Comparison of ENCODE assay signal across 8 cellular contexts in genomic region chr11:76207642-76208378, GRCh38. TPM values are rescaled to one million over a fixed set of nuclear protein-coding genes. Genes with fewer than 3 reads are reported as not detected.
DNase-seq lines count a peak whose midpoint lies in the region; ATAC-seq and TF ChIP-seq lines count a peak whose summit lies in the region.

No MANE protein-coding gene starts in this region.

- TF ChIP-seq CTCF in Panc1 (IDR thresholded peaks at IDR 0.05): peak; percentile 100
- TF ChIP-seq CTCF in fibroblast of lung (conservative IDR thresholded peaks at IDR 0.05 in 1 of 2, IDR thresholded peaks at IDR 0.05 in 1 of 2; ENCODE audit: low read depth in 1 of 2, low read length in 2 of 2): peak; percentile 62 to 90

- no peak overlapping the region for H3K27ac Mint-ChIP-seq in activated T-cell treated with anti-CD3 and anti-CD28 coated beads, Interleukin-2, amount 50 U/mL, for 72 hours
- H3K27ac Mint-ChIP-seq in naive thymus-derived CD8-positive, alpha-beta T cell: peak overlapping the region in 1 of 10 donors; percentile 44

- H3K27me3 ChIP-seq in Panc1 (ENCODE audit: control insufficient read depth, insufficient read depth, low read length) (peaks cover 10% of the 10 kb centered on the region; the same call in 1 of the 2 replicates), fibroblast of lung (ENCODE audit: control insufficient read depth, insufficient read depth, low read length) (peaks cover 59% of the 10 kb centered on the region)

- H3K4me2 ChIP-seq in fibroblast of lung (ENCODE audit: extremely low read depth, insufficient read depth, low read length): peak overlapping the region; percentile 97

- ATAC-seq in Panc1: peak; percentile 75
- peak; percentile 67 for ATAC-seq in activated T-cell treated with anti-CD3 and anti-CD28 coated beads, Interleukin-2, amount 50 U/mL, for 72 hours (replicated peaks in 1 of 2)
- ATAC-seq in naive thymus-derived CD8-positive, alpha-beta T cell: peak; percentile 66 to 73

- CTCF ChIA-PET in Panc1 (lab: Charles Lee): interaction anchor here (0.6 to 2.5 kb wide), 17 partner anchors 14 to 392 kb away, joined by 3 to 27 read pairs (median 4); no protein-coding TSS in a partner anchor

- no TSS peak for BruUV-seq in Panc1 (replicated peaks; lab: Mats Ljungman, UMichigan)

- in situ Hi-C loops in Panc1 (cut with HindIII; ENCODE audit: low pct_unique_long_range_greater_than_20kb, low sequenced_read_pairs): no loop called here

- no peak overlapping the region for H3K9ac ChIP-seq in fibroblast of lung (ENCODE audit: insufficient read depth, low read length)

- H2AFZ ChIP-seq in fibroblast of lung (ENCODE audit: low read length): peak overlapping the region; percentile 60

- H3K4me1 Mint-ChIP-seq in activated T-cell treated with anti-CD3 and anti-CD28 coated beads, Interleukin-2, amount 50 U/mL, for 72 hours (ENCODE audit: low read depth): peaks cover 13% of the 10 kb centered on the region
- H3K4me1 Mint-ChIP-seq in naive thymus-derived CD8-positive, alpha-beta T cell: peaks cover 1 to 44% (median 21%) of the 10 kb centered on the region in 4 donors

- no peaks in the 10 kb centered on the region for H3K36me3 Mint-ChIP-seq in activated T-cell treated with anti-CD3 and anti-CD28 coated beads, Interleukin-2, amount 50 U/mL, for 72 hours (ENCODE audit: insufficient read depth in 2 of 2)
- H3K36me3 Mint-ChIP-seq in naive thymus-derived CD8-positive, alpha-beta T cell: no peaks in the 10 kb centered on the region

- peak; percentile 67 to 74 for DNase-seq in NCI-H2081 (lab: John Stamatoyannopoulos, UW)
- no peak for DNase-seq in NCI-H2081 treated with DMSO at 0.1 percent for 48 hours (lab: John Stamatoyannopoulos, UW)
- peak; percentile 37 for DNase-seq in Jurkat, Clone E6-1 (ENCODE audit: low read depth, low spot score)
- DNase-seq in Panc1 (ENCODE audit: low read depth, low spot score): peak; percentile 36
- DNase-seq in activated T-cell treated with anti-CD3 and anti-CD28 coated beads, Interleukin-2, amount 50 U/mL, for 72 hours: peak; percentile 84 to 88
- peak; percentile 65 to 73 for DNase-seq in fibroblast of lung (ENCODE audit: low read depth in 2 of 2)
- peak; percentile 62 to 82 (median 77) for DNase-seq in naive thymus-derived CD8-positive, alpha-beta T cell
- DNase-seq in stimulated activated CD8-positive, alpha-beta memory T cell treated with anti-CD3 and anti-CD28 coated beads, Interleukin-7, amount 100 ng/mL, for 48 hours (ENCODE audit: extremely low read depth in 1 of 2, low read depth in 1 of 2): peak; percentile 47 to 48

- POLR2A ChIA-PET in Panc1 (lab: Charles Lee): interaction anchor here (0.6 kb wide), 1 partner anchor 106 kb away, joined by 7 read pairs; no protein-coding TSS in a partner anchor
- POLR2A ChIA-PET in naive thymus-derived CD8-positive, alpha-beta T cell (lab: Charles Lee): interaction anchor here (0.7 to 4.7 kb wide), 4 partner anchors 27 to 115 kb away, joined by 3 to 22 read pairs (median 12); no protein-coding TSS in a partner anchor

- H3K4me1 ChIP-seq in Panc1 (ENCODE audit: control insufficient read depth, insufficient read depth, low read length): peaks cover 7% of the 10 kb centered on the region; the same call in 1 of the 2 replicates
- peaks cover 8% of the 10 kb centered on the region for H3K4me1 ChIP-seq in fibroblast of lung (ENCODE audit: control insufficient read depth, extremely low read depth, insufficient read depth, low read length)

- H3K4me3 Mint-ChIP-seq in activated T-cell treated with anti-CD3 and anti-CD28 coated beads, Interleukin-2, amount 50 U/mL, for 72 hours: peak overlapping the region; percentile 70 to 86
- H3K4me3 Mint-ChIP-seq in naive thymus-derived CD8-positive, alpha-beta T cell: peak overlapping the region; percentile 74 to 86 (median 85)

- H3K79me2 ChIP-seq in fibroblast of lung (ENCODE audit: control insufficient read depth, insufficient read depth, low read length): no peaks in the 10 kb centered on the region

- H3K27me3 Mint-ChIP-seq in activated T-cell treated with anti-CD3 and anti-CD28 coated beads, Interleukin-2, amount 50 U/mL, for 72 hours (ENCODE audit: low read depth): peaks cover 62% of the 10 kb centered on the region
- H3K27me3 Mint-ChIP-seq in naive thymus-derived CD8-positive, alpha-beta T cell: peaks cover 20 to 54% (median 33%) of the 10 kb centered on the region in 5 donors

- H3K9me3 ChIP-seq in Panc1 (ENCODE audit: control insufficient read depth, insufficient read depth, low read depth, low read length) (no peaks in the 10 kb centered on the region), fibroblast of lung (ENCODE audit: control insufficient read depth, insufficient read depth, low read depth, low read length) (no peaks in the 10 kb centered on the region)

- intact Hi-C loops in Panc1 (cut with micrococcal nuclease; ENCODE audit: unreplicated experiment): loop anchor here (1.0 to 5.0 kb wide), 3 partner anchors 111 to 311 kb away; no protein-coding TSS in a partner anchor

- peak overlapping the region; percentile 51 for H3K4me3 ChIP-seq in Jurkat, Clone E6-1 (ENCODE audit: low read length)
- H3K4me3 ChIP-seq in Panc1 (ENCODE audit: low read depth in 2 of 2, low read length in 2 of 2) (peak overlapping the region; percentile 49 to 93), fibroblast of lung (replicated peaks in 1 of 4; ENCODE audit: control extremely low read depth in 1 of 4, insufficient read depth in 1 of 4, low read depth in 3 of 4, low read length in 4 of 4) (peak overlapping the region; percentile 41 to 55 (median 52))

- no peaks in the 10 kb centered on the region for H3K9me3 Mint-ChIP-seq in activated T-cell treated with anti-CD3 and anti-CD28 coated beads, Interleukin-2, amount 50 U/mL, for 72 hours
- H3K9me3 Mint-ChIP-seq in naive thymus-derived CD8-positive, alpha-beta T cell: no peaks in the 10 kb centered on the region

- H3K27ac ChIP-seq in Panc1 (ENCODE audit: low read length) (no peak overlapping the region), fibroblast of lung (ENCODE audit: insufficient read depth, low read length) (no peak overlapping the region)

- H3K36me3 ChIP-seq in Panc1 (ENCODE audit: control insufficient read depth, insufficient read depth, low read length): no peaks in the 10 kb centered on the region
- no peaks in the 10 kb centered on the region for H3K36me3 ChIP-seq in fibroblast of lung (ENCODE audit: control insufficient read depth, insufficient read depth, low read length)

- no peaks in the 10 kb centered on the region for H4K20me1 ChIP-seq in fibroblast of lung (ENCODE audit: control insufficient read depth, extremely low read depth, insufficient read depth, low read length)

RNA-seq across cellular contexts. Expression of gene WNT11, which starts 1.5 kb away (rescaled TPM):
- polyA plus RNA-seq in Jurkat, Clone E6-1 (2012; ENCODE audit: insufficient read depth, insufficient read length): not detected
- total RNA-seq in Panc1 (2021; ENCODE audit: unreplicated experiment) (1.1 TPM), fibroblast of lung (0.33 and 0.51 TPM in 2 replicates)
- polyA plus RNA-seq in Panc1 (2012; ENCODE audit: insufficient read length): 3.3 TPM
- total RNA-seq in activated T-cell treated with anti-CD3 and anti-CD28 coated beads, Interleukin-2, amount 50 U/mL, for 72 hours: under 1 TPM; 0.12 to 0.16 TPM
- 0.06 and 0.07 TPM in 2 replicates for polyA plus RNA-seq in fibroblast of lung
- 0.13 and 0.18 TPM in 2 replicates for polyA plus RNA-seq in fibroblast of lung (2012)
- not detected in 2 replicates for polyA minus RNA-seq in fibroblast of lung (ENCODE audit: low replicate concordance)
- under 1 TPM in 1 of 2 experiments, not detected in 1; 0.81 TPM for total RNA-seq in naive thymus-derived CD8-positive, alpha-beta T cell
- under 1 TPM in 2 of 3 donors, not detected in 1; 0.09 to 0.24 TPM for polyA plus RNA-seq in naive thymus-derived CD8-positive, alpha-beta T cell
